Comparison of ENCODE assay signal across 21 cellular contexts in genomic region chr2:121506187-121506586, GRCh38. TPM values are rescaled to one million over a fixed set of nuclear protein-coding genes. Genes with fewer than 3 reads are reported as not detected.
DNase-seq lines count a peak whose midpoint lies in the region; ATAC-seq and TF ChIP-seq lines count a peak whose summit lies in the region.
"Had no signal": no experiment of that assay in that cellular context is flagged by ENCODE, and none has a peak within 500 bp of the region (broad histone marks: within the 10 kb centered on the region; RNA-seq: fewer than 3 reads in every experiment).

No MANE protein-coding gene starts in this region.

- H3K4me2 ChIP-seq in GM23248 (ENCODE audit: unreplicated experiment), result no peak overlapping the region
- H3K4me2 ChIP-seq: BLaER1 treated with 17β-estradiol and CSF1 and Interleukin-3, amounts not matched to agents 10 nM and 100 nM had no signal

- H2AFZ ChIP-seq in GM23248, result no peak overlapping the region

- ATAC-seq in gastrocnemius medialis (peak; percentile 54 to 74), GM21528 (IDR thresholded peaks at IDR 0.05; ENCODE audit: low FRiP score, unreplicated experiment) (no peak)

- no peak overlapping the region for H3K4me3 Mint-ChIP-seq in activated CD4-positive, alpha-beta memory T cell treated with anti-CD3 and anti-CD28 coated beads for 36 hours
- H3K4me3 Mint-ChIP-seq in activated CD4-positive, alpha-beta memory T cell treated with anti-CD3 and anti-CD28 coated beads, Interleukin-2, amount 10 ng/mL, durations not matched to agents 7 days and 5 days, result no peak overlapping the region
- H3K4me3 Mint-ChIP-seq in endothelial cell (ENCODE audit: unreplicated experiment), result no peak overlapping the region
- H3K4me3 Mint-ChIP-seq in progenitor cell of endocrine pancreas (ENCODE audit: low read depth), result no peak overlapping the region

- H3K36me3 Mint-ChIP-seq in activated CD4-positive, alpha-beta memory T cell treated with anti-CD3 and anti-CD28 coated beads for 36 hours, result peaks cover 77% of the 10 kb centered on the region
- peaks cover 60% of the 10 kb centered on the region for H3K36me3 Mint-ChIP-seq in activated CD4-positive, alpha-beta memory T cell treated with anti-CD3 and anti-CD28 coated beads, Interleukin-2, amount 10 ng/mL, durations not matched to agents 7 days and 5 days (ENCODE audit: low read depth)
- H3K36me3 Mint-ChIP-seq in endothelial cell (ENCODE audit: low read depth, unreplicated experiment) (peaks cover 22% of the 10 kb centered on the region), progenitor cell of endocrine pancreas (ENCODE audit: insufficient read depth) (peaks cover 48% of the 10 kb centered on the region)

- no peaks in the 10 kb centered on the region for H4K20me1 ChIP-seq in GM23248 (ENCODE audit: insufficient read depth)

- H3K9me3 ChIP-seq in GM23248 (ENCODE audit: low read depth) (no peaks in the 10 kb centered on the region), gastrocnemius medialis (no peaks in the 10 kb centered on the region)

- intact Hi-C loops in activated CD4-positive, alpha-beta memory T cell treated with anti-CD3 and anti-CD28 coated beads for 36 hours (cut with micrococcal nuclease), result no loop called here
- intact Hi-C loops in gastrocnemius medialis (cut with DNase I; ENCODE audit: low total_unique reads), result no loop called here

- H3K27me3 Mint-ChIP-seq in activated CD4-positive, alpha-beta memory T cell treated with anti-CD3 and anti-CD28 coated beads for 36 hours, result no peaks in the 10 kb centered on the region
- H3K27me3 Mint-ChIP-seq in activated CD4-positive, alpha-beta memory T cell treated with anti-CD3 and anti-CD28 coated beads, Interleukin-2, amount 10 ng/mL, durations not matched to agents 7 days and 5 days, result no peaks in the 10 kb centered on the region
- no peaks in the 10 kb centered on the region for H3K27me3 Mint-ChIP-seq in endothelial cell (ENCODE audit: unreplicated experiment)
- no peaks in the 10 kb centered on the region for H3K27me3 Mint-ChIP-seq in progenitor cell of endocrine pancreas

- no peaks in the 10 kb centered on the region for H3K27me3 ChIP-seq in GM23248 (replicated peaks; ENCODE audit: insufficient read depth)
- no peaks in the 10 kb centered on the region for H3K27me3 ChIP-seq in gastrocnemius medialis
- H3K27me3 ChIP-seq: BLaER1 treated with 17β-estradiol and CSF1 and Interleukin-3, amounts not matched to agents 10 nM and 100 nM had no signal

- DNase-seq in activated CD4-positive, alpha-beta memory T cell treated with anti-CD3 and anti-CD28 coated beads for 36 hours, result no peak
- no peak for DNase-seq in activated CD4-positive, alpha-beta memory T cell treated with anti-CD3 and anti-CD28 coated beads, Interleukin-2, amount 10 ng/mL, durations not matched to agents 7 days and 5 days
- DNase-seq in GM23248, result no peak
- DNase-seq in endothelial cell (ENCODE audit: low spot score), result no peak
- DNase-seq in gastrocnemius medialis, result no peak
- no peak for DNase-seq in progenitor cell of endocrine pancreas (ENCODE audit: low spot score, unreplicated experiment)
- no peak for DNase-seq in HUDEP-2 (lab: John Stamatoyannopoulos, UW; ENCODE audit: unreplicated experiment in 76 of 76)
- DNase-seq: 8988T; DMS153; EL; HCEC 1CT; KBM-7; NCI-H1048; NCI-H2107; NCI-H69; NK-92 treated with Interleukin-12 subunit alpha and Interleukin-12 subunit beta, amount 100 ng/mL, for 24 hours; OCI-M1; RPMI8226 had no signal

- CTCF ChIA-PET in activated CD4-positive, alpha-beta memory T cell treated with anti-CD3 and anti-CD28 coated beads for 36 hours (lab: Charles Lee), result interaction anchor here (0.6 to 1.8 kb wide), 3 partner anchors 10 to 229 kb away, joined by 3 to 5 read pairs (median 4); no protein-coding TSS in a partner anchor
- CTCF ChIA-PET in activated CD4-positive, alpha-beta memory T cell treated with anti-CD3 and anti-CD28 coated beads, Interleukin-2, amount 10 ng/mL, durations not matched to agents 7 days and 5 days (lab: Charles Lee), result no interaction called here

- H3K27ac ChIP-seq in GM23248 (peak overlapping the region; percentile 85; the same call in 1 of the 2 replicates), gastrocnemius medialis (peak overlapping the region; percentile 74 to 87 (median 78))
- H3K27ac ChIP-seq: BLaER1 treated with 17β-estradiol and CSF1 and Interleukin-3, amounts not matched to agents 10 nM and 100 nM; HL-60 had no signal

- 96 to 98% methylated on average over 3 of the region's 3 CpGs for WGBS in GM23248 (ENCODE audit: low coverage in 1 of 2, low lambda C conversion rate in 2 of 2, missing lambda C conversion rate in 2 of 2), 2 experiments

- peaks cover 42% of the 10 kb centered on the region for H3F3A ChIP-seq in GM23248 (ENCODE audit: insufficient read depth)

- H3K9ac ChIP-seq in GM23248, result no peak overlapping the region
- H3K9ac ChIP-seq: BLaER1 treated with 17β-estradiol and CSF1 and Interleukin-3, amounts not matched to agents 10 nM and 100 nM had no signal

- peaks cover 22% of the 10 kb centered on the region for H3K4me1 Mint-ChIP-seq in activated CD4-positive, alpha-beta memory T cell treated with anti-CD3 and anti-CD28 coated beads for 36 hours (ENCODE audit: low read depth)
- H3K4me1 Mint-ChIP-seq in activated CD4-positive, alpha-beta memory T cell treated with anti-CD3 and anti-CD28 coated beads, Interleukin-2, amount 10 ng/mL, durations not matched to agents 7 days and 5 days, result peaks cover 14% of the 10 kb centered on the region
- peaks cover 24% of the 10 kb centered on the region for H3K4me1 Mint-ChIP-seq in endothelial cell (ENCODE audit: unreplicated experiment)
- peaks cover 15% of the 10 kb centered on the region for H3K4me1 Mint-ChIP-seq in progenitor cell of endocrine pancreas (ENCODE audit: low read depth)

- H3K9me2 ChIP-seq in GM23248 (ENCODE audit: insufficient read depth), result no peaks in the 10 kb centered on the region

- no peak overlapping the region for H3K4me3 ChIP-seq in GM23248
- no peak overlapping the region for H3K4me3 ChIP-seq in gastrocnemius medialis
- H3K4me3 ChIP-seq: BLaER1 treated with 17β-estradiol and CSF1 and Interleukin-3, amounts not matched to agents 10 nM and 100 nM had no signal

- H3K79me2 ChIP-seq in GM23248 (ENCODE audit: insufficient read depth), result peaks cover 49% of the 10 kb centered on the region

- H3K36me3 ChIP-seq in GM23248 (ENCODE audit: low read depth), result peaks cover 4% of the 10 kb centered on the region; the same call in 1 of the 2 replicates
- H3K36me3 ChIP-seq in gastrocnemius medialis, result no peaks in the 10 kb centered on the region

- POLR2A ChIA-PET in activated CD4-positive, alpha-beta memory T cell treated with anti-CD3 and anti-CD28 coated beads for 36 hours (lab: Charles Lee), result no interaction called here
- POLR2A ChIA-PET in activated CD4-positive, alpha-beta memory T cell treated with anti-CD3 and anti-CD28 coated beads, Interleukin-2, amount 10 ng/mL, durations not matched to agents 7 days and 5 days (lab: Charles Lee), result interaction anchor here (1.0 kb wide), 1 partner anchor 25 kb away, joined by 5 read pairs; the partner anchor contains the start of gene RNU4ATAC

- no peak for TF ChIP-seq POLR2A in gastrocnemius medialis (IDR thresholded peaks at IDR 0.05)

- peak overlapping the region; percentile 10 for H3K27ac Mint-ChIP-seq in activated CD4-positive, alpha-beta memory T cell treated with anti-CD3 and anti-CD28 coated beads for 36 hours
- no peak overlapping the region for H3K27ac Mint-ChIP-seq in activated CD4-positive, alpha-beta memory T cell treated with anti-CD3 and anti-CD28 coated beads, Interleukin-2, amount 10 ng/mL, durations not matched to agents 7 days and 5 days
- H3K27ac Mint-ChIP-seq in endothelial cell (ENCODE audit: unreplicated experiment) (peak overlapping the region; percentile 76), progenitor cell of endocrine pancreas (no peak overlapping the region)

- H3K4me1 ChIP-seq in GM23248 (ENCODE audit: insufficient read depth) (peaks cover 47% of the 10 kb centered on the region), gastrocnemius medialis (peaks cover 61 to 70% of the 10 kb centered on the region in 2 donors)
- H3K4me1 ChIP-seq: BLaER1 treated with 17β-estradiol and CSF1 and Interleukin-3, amounts not matched to agents 10 nM and 100 nM had no signal

- in situ Hi-C loops in GM23248 (cut with MboI), result no loop called here
- in situ Hi-C loops in gastrocnemius medialis (cut with MboI; ENCODE audit: low sequenced_read_pairs in 4 of 4), result no loop called here

- H3K9me3 Mint-ChIP-seq in activated CD4-positive, alpha-beta memory T cell treated with anti-CD3 and anti-CD28 coated beads for 36 hours, result no peaks in the 10 kb centered on the region
- H3K9me3 Mint-ChIP-seq in activated CD4-positive, alpha-beta memory T cell treated with anti-CD3 and anti-CD28 coated beads, Interleukin-2, amount 10 ng/mL, durations not matched to agents 7 days and 5 days, result no peaks in the 10 kb centered on the region
- H3K9me3 Mint-ChIP-seq in endothelial cell (ENCODE audit: unreplicated experiment), result no peaks in the 10 kb centered on the region
- peaks cover 21% of the 10 kb centered on the region for H3K9me3 Mint-ChIP-seq in progenitor cell of endocrine pancreas (ENCODE audit: low read depth)

- TF ChIP-seq CTCF in endothelial cell (IDR thresholded peaks at IDR 0.05; ENCODE audit: unreplicated experiment) (no peak), gastrocnemius medialis (IDR thresholded peaks at IDR 0.05 in 4 of 5, conservative IDR thresholded peaks at IDR 0.05 in 1 of 5) (no peak), progenitor cell of endocrine pancreas (IDR thresholded peaks at IDR 0.05; ENCODE audit: unreplicated experiment) (no peak)

RNA-seq across cellular contexts. Expression of gene RNU4ATAC, which starts 24.5 kb away (rescaled TPM):
- not detected for total RNA-seq in activated CD4-positive, alpha-beta memory T cell treated with anti-CD3 and anti-CD28 coated beads for 36 hours
- total RNA-seq in activated CD4-positive, alpha-beta memory T cell treated with anti-CD3 and anti-CD28 coated beads, Interleukin-2, amount 10 ng/mL, durations not matched to agents 7 days and 5 days, result not detected
- not detected in 2 replicates for total RNA-seq in GM23248 (2014; rRNA removed; shearing (Covaris generic))
- polyA plus RNA-seq in GM23248 (2016; fragmentation: Nextera tagmentation; extraction: Ambion mirVana), result 6.2 TPM in 1 of 2 replicates, not detected in the other
- total RNA-seq in endothelial cell (ENCODE audit: unreplicated experiment) (not detected), gastrocnemius medialis (not detected), progenitor cell of endocrine pancreas (not detected in 2 replicates)

Comparison
In these comparisons a context has a peak if more than half of its experiments do, and no peak if none do; other contexts are left out.
1. H3K27ac Mint-ChIP-seq: peak in activated CD4-positive, alpha-beta memory T cell treated with anti-CD3 and anti-CD28 coated beads for 36 hours (single experiment) and endothelial cell (single experiment); none in activated CD4-positive, alpha-beta memory T cell treated with anti-CD3 and anti-CD28 coated beads, Interleukin-2, amount 10 ng/mL, durations not matched to agents 7 days and 5 days (single experiment) and progenitor cell of endocrine pancreas (single experiment).